ENCODE assay signal across 35 cellular contexts in genomic region chr2:216525972-216526371, GRCh38.
"Had no signal": no experiment of that assay in that cellular context is flagged by ENCODE, and none has a peak within 500 bp of the region (broad histone marks: within the 10 kb centered on the region; RNA-seq: fewer than 3 reads in every experiment).

No MANE protein-coding gene starts in this region.

- H3K4me1 ChIP-seq: breast epithelium, esophagus muscularis mucosa, foreskin keratinocyte, gastrocnemius medialis had no signal

- DNase-seq: activated B cell treated with CpG ODN at 0.5 μM for 24 hours; activated CD4-positive, alpha-beta T cell treated with anti-CD3 and anti-CD28 coated beads for 48 hours; activated CD4-positive, alpha-beta T cell treated with anti-CD3 and anti-CD28 coated beads, Interleukin-2, amount 50 U/mL, for 1 hour; activated CD4-positive, alpha-beta T cell treated with anti-CD3 and anti-CD28 coated beads, Interleukin-2, amount 50 U/mL, for 48 hours; activated CD8-positive, alpha-beta memory T cell treated with anti-CD3 and anti-CD28 coated beads for 24 hours; activated CD8-positive, alpha-beta T cell treated with anti-CD3 and anti-CD28 coated beads for 36 hours; activated effector memory CD4-positive, alpha-beta T cell treated with Interleukin-2 at 50 U/mL for 16 hours; activated gamma-delta T cell treated with Interleukin-2 at 50 U/mL for 16 hours; activated naive CD4-positive, alpha-beta T cell treated with anti-CD3 and anti-CD28 coated beads, Interleukin-2, amount 50 U/mL, for 16 hours; activated naive CD4-positive, alpha-beta T cell treated with Interleukin-2 at 50 U/mL for 16 hours; activated T-cell treated with anti-CD3 and anti-CD28 coated beads, Interleukin-2, amount 50 U/mL, for 4 hours; amniotic stem cell; anterior cingulate cortex; central memory CD4-positive, alpha-beta T cell; cerebellar nuclear complex; cortex of kidney; dermis blood vessel endothelial cell; effector CD4-positive, alpha-beta T cell; effector memory CD8-positive, alpha-beta T cell; erythroblast; foreskin keratinocyte; gastrocnemius medialis; glutamatergic neuron; T-helper 1 cell; T-helper 17 cell; T1000; WERI-Rb-1 had no signal

- H3K4me3 ChIP-seq: breast epithelium, cardiac muscle cell, esophagus muscularis mucosa, gastrocnemius medialis had no signal

- H3K9me3 Mint-ChIP-seq: activated B cell treated with CpG ODN at 0.5 μM for 24 hours; activated CD8-positive, alpha-beta T cell treated with anti-CD3 and anti-CD28 coated beads for 36 hours; activated T-cell treated with anti-CD3 and anti-CD28 coated beads, Interleukin-2, amount 50 U/mL, for 4 hours; activated T-helper 17 cell treated with anti-CD3 and anti-CD28 coated beads, Interleukin-2, amount 50 U/mL, for 72 hours; effector memory CD8-positive, alpha-beta T cell; T-helper 2 cell treated with Interferon-gamma antibody and Interleukin-4, amounts not matched to agents 5 μg/mL and 100 μg/mL, for 36 hours had no signal

- H3K36me3 Mint-ChIP-seq: activated naive CD8-positive, alpha-beta T cell had no signal

- H3K9me3 ChIP-seq: breast epithelium, esophagus muscularis mucosa, gastrocnemius medialis had no signal

- H3K27ac ChIP-seq: breast epithelium, cardiac muscle cell, esophagus muscularis mucosa, foreskin keratinocyte, gastrocnemius medialis, WERI-Rb-1 had no signal

- H3K27ac Mint-ChIP-seq: activated B cell treated with CpG ODN at 0.5 μM for 24 hours; activated CD8-positive, alpha-beta T cell treated with anti-CD3 and anti-CD28 coated beads for 36 hours; activated naive CD8-positive, alpha-beta T cell; activated T-helper 17 cell treated with anti-CD3 and anti-CD28 coated beads, Interleukin-2, amount 50 U/mL, for 72 hours; effector memory CD8-positive, alpha-beta T cell; T-helper 17 cell; T-helper 2 cell treated with Interferon-gamma antibody and Interleukin-4, amounts not matched to agents 5 μg/mL and 100 μg/mL, for 36 hours had no signal

- H3K4me3 Mint-ChIP-seq: activated B cell treated with CpG ODN at 0.5 μM for 24 hours; activated CD8-positive, alpha-beta T cell treated with anti-CD3 and anti-CD28 coated beads for 36 hours; activated naive CD8-positive, alpha-beta T cell; activated T-cell treated with anti-CD3 and anti-CD28 coated beads, Interleukin-2, amount 50 U/mL, for 4 hours; activated T-helper 17 cell treated with anti-CD3 and anti-CD28 coated beads, Interleukin-2, amount 50 U/mL, for 72 hours; brain; effector memory CD8-positive, alpha-beta T cell; T-helper 17 cell; T-helper 2 cell treated with Interferon-gamma antibody and Interleukin-4, amounts not matched to agents 5 μg/mL and 100 μg/mL, for 36 hours had no signal

- H3K27me3 Mint-ChIP-seq: activated B cell treated with CpG ODN at 0.5 μM for 24 hours; activated CD8-positive, alpha-beta T cell treated with anti-CD3 and anti-CD28 coated beads for 36 hours; activated naive CD8-positive, alpha-beta T cell; activated T-helper 17 cell treated with anti-CD3 and anti-CD28 coated beads, Interleukin-2, amount 50 U/mL, for 72 hours; brain; effector memory CD8-positive, alpha-beta T cell; T-helper 17 cell had no signal

- H3K4me1 Mint-ChIP-seq: activated B cell treated with CpG ODN at 0.5 μM for 24 hours; activated T-helper 17 cell treated with anti-CD3 and anti-CD28 coated beads, Interleukin-2, amount 50 U/mL, for 72 hours; T-helper 17 cell had no signal

- ATAC-seq: activated CD4-positive, CD25-positive, alpha-beta regulatory T cell treated with anti-CD3 and anti-CD28 coated beads, Interleukin-2, amount 50 U/mL, for 24 hours; activated CD8-positive, alpha-beta T cell treated with anti-CD3 and anti-CD28 coated beads for 36 hours; activated T-cell treated with anti-CD3 and anti-CD28 coated beads, Interleukin-2, amount 50 U/mL, for 4 hours; activated T-helper 17 cell treated with anti-CD3 and anti-CD28 coated beads, Interleukin-2, amount 50 U/mL, for 72 hours; effector memory CD8-positive, alpha-beta T cell; foreskin keratinocyte; gastrocnemius medialis; T-helper 17 cell had no signal

- H3K27me3 ChIP-seq: breast epithelium, cardiac muscle cell, esophagus muscularis mucosa, foreskin keratinocyte, gastrocnemius medialis had no signal

- H3K36me3 ChIP-seq: breast epithelium, esophagus muscularis mucosa, gastrocnemius medialis, WERI-Rb-1 had no signal
